8 cellular contexts compared by ENCODE assay signal in genomic region chr15:90071220-90071807, GRCh38. TPM values are rescaled to one million over a fixed set of nuclear protein-coding genes. Genes with fewer than 3 reads are reported as not detected.
DNase-seq lines count a peak whose midpoint lies in the region; ATAC-seq and TF ChIP-seq lines count a peak whose summit lies in the region.

No MANE protein-coding gene starts in this region.

- H3K36me3 ChIP-seq in A673 (ENCODE audit: insufficient read depth, low read length, poor library complexity, severe bottlenecking) (peaks cover 13% of the 10 kb centered on the region), psoas muscle (ENCODE audit: insufficient read depth in 1 of 2, low read depth in 1 of 2) (peaks cover 0 to 17% of the 10 kb centered on the region in 2 donors)

- POLR2A ChIA-PET in A673 (lab: Charles Lee; ENCODE audit: low non-redundant PET) = no interaction called here

- no TSS peak for BruUV-seq in A673 (replicated peaks; lab: Mats Ljungman, UMichigan)

- H3K4me3 ChIP-seq in A673 (ENCODE audit: low read depth, low read length, poor library complexity, severe bottlenecking) (no peak overlapping the region), psoas muscle (no peak overlapping the region)

- ATAC-seq in GM18517 (IDR thresholded peaks at IDR 0.05; ENCODE audit: unreplicated experiment) (peak; percentile 62), psoas muscle (peak; percentile 61 to 74 (median 62))

- H3K36me3 Mint-ChIP-seq in glutamatergic neuron (ENCODE audit: unreplicated experiment) = no peaks in the 10 kb centered on the region

- H3K9me3 Mint-ChIP-seq in glutamatergic neuron (ENCODE audit: unreplicated experiment) = peaks cover 2% of the 10 kb centered on the region

- no peak overlapping the region for H3K4me3 Mint-ChIP-seq in glutamatergic neuron (ENCODE audit: unreplicated experiment)

- TF ChIP-seq CTCF in A673 (conservative IDR thresholded peaks at IDR 0.05; ENCODE audit: low read depth, low read length) (peak; percentile 84), glutamatergic neuron (IDR thresholded peaks at IDR 0.05; ENCODE audit: partially characterized antibody, unreplicated experiment) (peak; percentile 88), psoas muscle (IDR thresholded peaks at IDR 0.05) (peak; percentile 86)

- no peaks in the 10 kb centered on the region for H3K4me1 Mint-ChIP-seq in glutamatergic neuron (ENCODE audit: low read depth, unreplicated experiment)

- H3K27me3 ChIP-seq in A673 (replicated peaks; ENCODE audit: insufficient read depth, low read depth, low read length, poor library complexity) (no peaks in the 10 kb centered on the region), psoas muscle (ENCODE audit: insufficient read depth in 3 of 3, low read length in 2 of 3) (no peaks in the 10 kb centered on the region)

- 28 to 40% (median 31%) methylated on average over 4 to 5 of the region's 5 CpGs for WGBS in psoas muscle, 3 donors

- H3K4me1 ChIP-seq in A673 (ENCODE audit: insufficient read depth, low read length, poor library complexity, severe bottlenecking) = no peaks in the 10 kb centered on the region
- peaks cover 22% of the 10 kb centered on the region for H3K4me1 ChIP-seq in psoas muscle

- CTCF ChIA-PET in A673 (lab: Charles Lee) = interaction anchor here (0.6 to 1.5 kb wide), 8 partner anchors 35 to 575 kb away, joined by 3 to 10 read pairs (median 4); no protein-coding TSS in a partner anchor

- H3K27ac ChIP-seq in A673 (ENCODE audit: low read depth, low read length, poor library complexity, severe bottlenecking) = no peak overlapping the region
- H3K27ac ChIP-seq in psoas muscle = peak overlapping the region; percentile 85

- peaks cover 6% of the 10 kb centered on the region for H3K27me3 Mint-ChIP-seq in glutamatergic neuron (ENCODE audit: unreplicated experiment)

- DNase-seq in A673 (ENCODE audit: low spot score) (peak; percentile 88), LoVo (ENCODE audit: low spot score) (peak; percentile 72), SKM-1 (lab: John Stamatoyannopoulos, UW; ENCODE audit: unreplicated experiment) (peak; percentile 37), glutamatergic neuron (peak; percentile 76), psoas muscle (peak; percentile 81 to 88), middle frontal gyrus (ENCODE audit: extremely low spot score, low spot score) (no peak)
- DNase-seq in activated naive CD4-positive, alpha-beta T cell treated with anti-CD3 and anti-CD28 coated beads, Interleukin-2, amount 50 U/mL, for 16 hours = peak; percentile 80

- H3K9me3 ChIP-seq in A673 (ENCODE audit: low read depth, low read length, poor library complexity, severe bottlenecking) (no peaks in the 10 kb centered on the region), psoas muscle (no peaks in the 10 kb centered on the region)

- H3K27ac Mint-ChIP-seq in glutamatergic neuron (ENCODE audit: unreplicated experiment) = no peak overlapping the region

- intact Hi-C loops in A673 (cut with micrococcal nuclease; ENCODE audit: unreplicated experiment) = loop anchor here (2.0 kb wide), 2 partner anchors 71 to 173 kb away; partner anchors contain the start of gene ZNF710
- intact Hi-C loops in psoas muscle (cut with DNase I) = loop anchor here (2.0 to 5.0 kb wide), 3 partner anchors 64 to 159 kb away; partner anchors contain the start of gene ARPIN (in 2 of the 2)

RNA-seq across cellular contexts. Expression of gene IDH2, which starts 31.0 kb away (rescaled TPM):
- total RNA-seq in A673 (2021) = 99.0 and 120 TPM in 2 replicates
- 149 TPM for total RNA-seq in glutamatergic neuron (ENCODE audit: unreplicated experiment)
- total RNA-seq in psoas muscle = 100 to 1,000 TPM; 513 to 926 (median 752) TPM
- polyA plus RNA-seq in psoas muscle = 100 to 1,000 TPM; 365 to 759 (median 405) TPM
